In genomic region chr15:74563442-74563841, GRCh38 we compare ENCODE assay signal across 19 cellular contexts. TPM values are rescaled to one million over a fixed set of nuclear protein-coding genes. Genes with fewer than 3 reads are reported as not detected.
DNase-seq lines count a peak whose midpoint lies in the region; ATAC-seq and TF ChIP-seq lines count a peak whose summit lies in the region.
"Had no signal": no experiment of that assay in that cellular context is flagged by ENCODE, and none has a peak within 500 bp of the region (broad histone marks: within the 10 kb centered on the region; RNA-seq: fewer than 3 reads in every experiment).

No MANE protein-coding gene starts in this region.

- intact Hi-C loops in left ventricle myocardium superior (cut with micrococcal nuclease) = no loop called here

- H2BK120ac ChIP-seq in trophoblast cell (ENCODE audit: insufficient read depth, low read length, poor library complexity) = no peak overlapping the region

- WGBS in trophoblast cell (ENCODE audit: extremely low coverage, insufficient coverage, insufficient read length) = no CpG with 5 or more reads among the region's 3 CpGs

- no peak overlapping the region for H4K12ac ChIP-seq in trophoblast cell (ENCODE audit: low read depth, low read length)

- H3K27ac ChIP-seq in cardiac muscle cell (peak overlapping the region; percentile 88), trophoblast cell (ENCODE audit: low read depth, low read length) (no peak overlapping the region)
- H3K27ac ChIP-seq: 22Rv1, A549, C4-2B had no signal

- no peak overlapping the region for H3K9ac ChIP-seq in trophoblast cell (ENCODE audit: low read length)

- H3K27ac Mint-ChIP-seq in effector memory CD8-positive, alpha-beta T cell = peak overlapping the region; percentile 15 to 53
- H3K27ac Mint-ChIP-seq: HFFc6 had no signal

- peaks cover 35 to 58% of the 10 kb centered on the region in 2 donors for H3K4me1 Mint-ChIP-seq in effector memory CD8-positive, alpha-beta T cell (ENCODE audit: low read depth in 2 of 2)

- no peaks in the 10 kb centered on the region for H3K9me3 Mint-ChIP-seq in effector memory CD8-positive, alpha-beta T cell
- H3K9me3 Mint-ChIP-seq: CD4-positive, alpha-beta memory T cell; HFFc6 had no signal

- H3K4me2 ChIP-seq in trophoblast cell (ENCODE audit: low read length) = no peak overlapping the region
- H3K4me2 ChIP-seq: A549 had no signal

- no peaks in the 10 kb centered on the region for H3K79me1 ChIP-seq in trophoblast cell (ENCODE audit: low read length)

- H3K18ac ChIP-seq in trophoblast cell (ENCODE audit: low read length) = no peak overlapping the region

- DNase-seq in cardiac muscle cell (ENCODE audit: low read depth in 1 of 2, low spot score in 1 of 2) = no peak
- no peak for DNase-seq in left ventricle myocardium superior
- DNase-seq in effector memory CD8-positive, alpha-beta T cell = no peak
- DNase-seq in trophoblast cell = no peak
- no peak for DNase-seq in HuH-7 (ENCODE audit: low spot score)
- no peak for DNase-seq in activated CD4-positive, alpha-beta T cell treated with anti-CD3 and anti-CD28 coated beads for 1 hour
- no peak for DNase-seq in T-helper 1 cell
- DNase-seq in HCEC 1CT = no peak
- DNase-seq: AML-193; Calu3; CD4-positive, alpha-beta memory T cell; DMS79 treated with DMSO at 0.1 percent for 48 hours; GF-D8; HFFc6 had no signal

- H4K8ac ChIP-seq in trophoblast cell (ENCODE audit: low read depth, low read length) = no peak overlapping the region

- H3K36me3 ChIP-seq in cardiac muscle cell = no peaks in the 10 kb centered on the region
- H3K36me3 ChIP-seq in trophoblast cell (ENCODE audit: control insufficient read depth in 1 of 2, insufficient read depth in 2 of 2, low read length in 2 of 2) = peaks cover 7 to 9% of the 10 kb centered on the region in 2 experiments

- H2AK5ac ChIP-seq in trophoblast cell (ENCODE audit: low read length) = no peak overlapping the region

- no peaks in the 10 kb centered on the region for H3K27me3 ChIP-seq in cardiac muscle cell
- H3K27me3 ChIP-seq in trophoblast cell (ENCODE audit: insufficient read depth, low read length) = no peaks in the 10 kb centered on the region

- no peak for ATAC-seq in left ventricle myocardium superior
- ATAC-seq in effector memory CD8-positive, alpha-beta T cell (replicated peaks) = no peak
- ATAC-seq: A549, HCT116, HepG2 had no signal

- no peak overlapping the region for H2BK12ac ChIP-seq in trophoblast cell (ENCODE audit: low read length)

- H3K9me3 ChIP-seq in cardiac muscle cell (ENCODE audit: low read depth) (no peaks in the 10 kb centered on the region), trophoblast cell (ENCODE audit: insufficient read depth, low read depth, low read length) (no peaks in the 10 kb centered on the region)
- H3K9me3 ChIP-seq: A549 had no signal

- no peak for TF ChIP-seq CTCF in cardiac muscle cell (IDR thresholded peaks at IDR 0.05; ENCODE audit: low read depth, low read length)

- H3K14ac ChIP-seq in trophoblast cell (ENCODE audit: low read length) = no peak overlapping the region

- H3K4me1 ChIP-seq in cardiac muscle cell (ENCODE audit: low read depth) (peaks cover 62% of the 10 kb centered on the region), trophoblast cell (ENCODE audit: control insufficient read depth in 1 of 2, insufficient read depth in 2 of 2, low read length in 2 of 2) (peaks cover 5 to 10% of the 10 kb centered on the region in 2 experiments)
- H3K4me1 ChIP-seq: A549 had no signal

- H3K79me2 ChIP-seq in trophoblast cell (ENCODE audit: control insufficient read depth, insufficient read depth, low read length, poor library complexity) = peaks cover 5% of the 10 kb centered on the region

- H3K23ac ChIP-seq in trophoblast cell (ENCODE audit: low read length) = no peak overlapping the region

- no peak overlapping the region for H4K91ac ChIP-seq in trophoblast cell (ENCODE audit: low read depth, low read length)

- H2BK5ac ChIP-seq in trophoblast cell (ENCODE audit: low read depth, low read length, poor library complexity) = no peak overlapping the region

- H3K4ac ChIP-seq in trophoblast cell (ENCODE audit: low read depth, low read length) = peak overlapping the region; percentile 34

- H3K4me3 ChIP-seq in cardiac muscle cell (no peak overlapping the region), trophoblast cell (ENCODE audit: low read depth, low read length) (no peak overlapping the region)
- H3K4me3 ChIP-seq: A549 had no signal

- no peaks in the 10 kb centered on the region for H3K27me3 Mint-ChIP-seq in effector memory CD8-positive, alpha-beta T cell
- H3K27me3 Mint-ChIP-seq: CD4-positive, alpha-beta memory T cell had no signal

- peaks cover 51% of the 10 kb centered on the region for H3K36me3 Mint-ChIP-seq in effector memory CD8-positive, alpha-beta T cell (ENCODE audit: insufficient read depth)

- no peak overlapping the region for H2AFZ ChIP-seq in trophoblast cell (ENCODE audit: insufficient read depth, low read length, poor library complexity)

- no peak overlapping the region for H3K4me3 Mint-ChIP-seq in effector memory CD8-positive, alpha-beta T cell
- H3K4me3 Mint-ChIP-seq: CD4-positive, alpha-beta memory T cell; HFFc6 had no signal

RNA-seq across cellular contexts. Expression of gene ARID3B, which starts 22.4 kb away (rescaled TPM):
- total RNA-seq in cardiac muscle cell (60.7 and 69.8 TPM in 2 replicates), left ventricle myocardium superior (2.0 TPM)
- polyA plus RNA-seq in cardiac muscle cell = 70.5 and 72.6 TPM in 2 replicates
- 92.5 and 95.1 TPM in 2 replicates for polyA plus RNA-seq in trophoblast cell (2013)

RNA-seq across cellular contexts. Expression of gene CLK3, which starts 52.2 kb away (rescaled TPM):
- total RNA-seq in cardiac muscle cell (193 and 319 TPM in 2 replicates), left ventricle myocardium superior (55.3 TPM)
- 100 and 125 TPM in 2 replicates for polyA plus RNA-seq in cardiac muscle cell
- 68.1 and 72.0 TPM in 2 replicates for polyA plus RNA-seq in trophoblast cell (2013)

Comparison
In these comparisons a context has a peak if more than half of its experiments do, and no peak if none do; other contexts are left out.
1. RNA of gene ARID3B, which starts 22.4 kb away (total RNA-seq): 60.7 to 69.8 TPM in cardiac muscle cell; 2.0 TPM in left ventricle myocardium superior (single experiment); every median in the first group is over 10 times any median in the second.